Comparison of ENCODE assay signal across 8 cellular contexts in genomic region chrX:129980540-129981206, GRCh38. TPM values are rescaled to one million over a fixed set of nuclear protein-coding genes. Genes with fewer than 3 reads are reported as not detected.
DNase-seq lines count a peak whose midpoint lies in the region; ATAC-seq and TF ChIP-seq lines count a peak whose summit lies in the region.

No MANE protein-coding gene starts in this region.

- TF ChIP-seq POLR2A in Peyer's patch (IDR thresholded peaks at IDR 0.05), result peak in 1 of 2 donors; percentile 44

- no peaks in the 10 kb centered on the region for H3K27me3 ChIP-seq in Peyer's patch
- H3K27me3 ChIP-seq in ectodermal cell (ENCODE audit: control insufficient read depth, insufficient read depth, low read length, poor library complexity, severe bottlenecking), result peaks cover 9% of the 10 kb centered on the region
- peaks cover 5% of the 10 kb centered on the region for H3K27me3 ChIP-seq in mucosa of stomach (ENCODE audit: control insufficient read depth, insufficient read depth, low read length)

- H3K4me3 ChIP-seq in GM12865 (ENCODE audit: low read depth, low read length), result peak overlapping the region; percentile 57
- no peak overlapping the region for H3K4me3 ChIP-seq in Peyer's patch
- peak overlapping the region; percentile 44 for H3K4me3 ChIP-seq in ectodermal cell (ENCODE audit: insufficient read depth, low read depth, low read length)
- no peak overlapping the region for H3K4me3 ChIP-seq in mucosa of stomach (ENCODE audit: low read length)

- H3K4me1 ChIP-seq in Peyer's patch (no peaks in the 10 kb centered on the region), ectodermal cell (ENCODE audit: control insufficient read depth, insufficient read depth, low read length) (no peaks in the 10 kb centered on the region), mucosa of stomach (ENCODE audit: control insufficient read depth, insufficient read depth, low read length) (no peaks in the 10 kb centered on the region)

- 1% methylated on average over 79 of the region's 79 CpGs for WGBS in ectodermal cell, 2 experiments

- H3K27ac ChIP-seq in Peyer's patch (peak overlapping the region; percentile 43 to 74 (median 70)), ectodermal cell (ENCODE audit: insufficient read depth, low read depth, low read length, poor library complexity, severe bottlenecking) (no peak overlapping the region)

- no peaks in the 10 kb centered on the region for H3K9me3 ChIP-seq in Peyer's patch
- no peaks in the 10 kb centered on the region for H3K9me3 ChIP-seq in ectodermal cell (ENCODE audit: control insufficient read depth, low read length)
- H3K9me3 ChIP-seq in mucosa of stomach (ENCODE audit: control insufficient read depth, low read length), result no peaks in the 10 kb centered on the region

- H3K36me3 ChIP-seq in Peyer's patch, result no peaks in the 10 kb centered on the region
- H3K36me3 ChIP-seq in ectodermal cell (ENCODE audit: control insufficient read depth, insufficient read depth, low read length), result no peaks in the 10 kb centered on the region
- H3K36me3 ChIP-seq in mucosa of stomach (ENCODE audit: control insufficient read depth, insufficient read depth, low read length), result no peaks in the 10 kb centered on the region

- DNase-seq in GM12865 (ENCODE audit: low read depth), result peak; percentile 29
- peak; percentile 22 to 73 (median 73) for DNase-seq in Peyer's patch
- DNase-seq in NCI-H1105 (lab: John Stamatoyannopoulos, UW), result no peak
- DNase-seq in globus pallidus (ENCODE audit: low spot score), result no peak
- no peak for DNase-seq in HCEC 1CT

- no peak for ATAC-seq in GM21390 (IDR thresholded peaks at IDR 0.05; ENCODE audit: unreplicated experiment)

- TF ChIP-seq CTCF in GM12865 (IDR thresholded peaks at IDR 0.05; ENCODE audit: insufficient read depth, low read depth, low read length, missing control alignments) (no peak), Peyer's patch (IDR thresholded peaks at IDR 0.05) (no peak)

- peak overlapping the region; percentile 39 for H3K9ac ChIP-seq in mucosa of stomach (ENCODE audit: low read length)

RNA-seq across cellular contexts. Expression of gene BCORL1, which starts 1.8 kb away (rescaled TPM):
- total RNA-seq in Peyer's patch, result 10 to 100 TPM in 3 of 4 donors, 1 to 10 TPM in 1; 7.4 to 16.5 (median 11.5) TPM
- 36.5 TPM for polyA plus RNA-seq in ectodermal cell (2013, experiment 1 of 4)
- 40.4 TPM for polyA plus RNA-seq in ectodermal cell (2013, experiment 2 of 4)
- 25.7 TPM for polyA plus RNA-seq in ectodermal cell (2013, experiment 3 of 4)
- 33.6 TPM for polyA plus RNA-seq in ectodermal cell (2013, experiment 4 of 4)

Comparison
In these comparisons a context has a peak if more than half of its experiments do, and no peak if none do; other contexts are left out.
1. DNase-seq: peak in GM12865 (single experiment) and Peyer's patch (3 of 3); none in NCI-H1105 (single experiment), globus pallidus (single experiment) and HCEC 1CT (single experiment).
2. H3K4me3 ChIP-seq: peak in GM12865 (single experiment) and ectodermal cell (single experiment); none in Peyer's patch (0 of 4) and mucosa of stomach (single experiment).